25 cellular contexts compared by ENCODE assay signal in genomic region chr2:151247432-151247831, GRCh38.
"Had no signal": no experiment of that assay in that cellular context is flagged by ENCODE, and none has a peak within 500 bp of the region (broad histone marks: within the 10 kb centered on the region; RNA-seq: fewer than 3 reads in every experiment).

No MANE protein-coding gene starts in this region.

- H3K4me1 ChIP-seq: esophagus squamous epithelium, gastrocnemius medialis, heart right ventricle, left lung, lower lobe of right lung had no signal

- ATAC-seq: effector memory CD8-positive, alpha-beta T cell; esophagus mucosa; gastrocnemius medialis; heart right ventricle; left cardiac atrium; left lung; left ventricle myocardium superior; lower lobe of right lung; mucosa of descending colon had no signal

- H3K27ac ChIP-seq: coronary artery, epithelial cell of prostate, esophagus squamous epithelium, gastrocnemius medialis, heart right ventricle, left lung, lower lobe of right lung had no signal

- DNase-seq: dermis blood vessel endothelial cell; effector CD8-positive, alpha-beta T cell; effector memory CD8-positive, alpha-beta T cell; endodermal cell; erythroblast; esophagus squamous epithelium; foreskin fibroblast; foreskin melanocyte; gastrocnemius medialis; glutamatergic neuron; head of caudate nucleus; heart right ventricle; hippocampal formation; left cardiac atrium; left lung; left ventricle myocardium superior; lower lobe of right lung; mesenchymal stem cell; mucosa of descending colon; naive B cell had no signal

- H3K27me3 ChIP-seq: esophagus squamous epithelium, gastrocnemius medialis, heart right ventricle, left lung had no signal

- FAIRE-seq: islet of Langerhans, keratinocyte had no signal

- H3K4me3 ChIP-seq: coronary artery, esophagus squamous epithelium, gastrocnemius medialis, heart right ventricle, left lung, lower lobe of right lung, mucosa of descending colon had no signal
